ENCODE assay signal across 26 cellular contexts in genomic region chr13:27979001-27979643, GRCh38. TPM values are rescaled to one million over a fixed set of nuclear protein-coding genes. Genes with fewer than 3 reads are reported as not detected.
A peak's percentile ranks its signal among the peaks of the same experiment; 100 is the strongest.
DNase-seq lines count a peak whose midpoint lies in the region; ATAC-seq and TF ChIP-seq lines count a peak whose summit lies in the region.
"Had no signal": no experiment of that assay in that cellular context is flagged by ENCODE, and none has a peak within 500 bp of the region (broad histone marks: within the 10 kb centered on the region; RNA-seq: fewer than 3 reads in every experiment).

No MANE protein-coding gene starts in this region.

- no peak overlapping the region for H3K27ac Mint-ChIP-seq in activated T-cell treated with anti-CD3 and anti-CD28 coated beads, Interleukin-2, amount 50 U/mL, for 72 hours
- H3K27ac Mint-ChIP-seq in activated B cell treated with CpG ODN at 0.5 μM for 24 hours: no peak overlapping the region
- H3K27ac Mint-ChIP-seq in stimulated activated naive B cell treated with anti-CD40 and anti-IgM and Interleukin-4, amounts not matched to agents 10 μg/mL and 1 μg/mL and 100 μg/mL, for 72 hours: peak overlapping the region; percentile 80
- H3K27ac Mint-ChIP-seq in activated naive CD4-positive, alpha-beta T cell treated with anti-CD3 and anti-CD28 coated beads for 36 hours: no peak overlapping the region
- H3K27ac Mint-ChIP-seq: activated CD4-positive, alpha-beta T cell treated with anti-CD3 and anti-CD28 coated beads for 36 hours; brain; natural killer cell had no signal

- CTCF ChIA-PET in activated B cell treated with CpG ODN at 0.5 μM for 24 hours (lab: Charles Lee): interaction anchor here (10.8 kb wide), 1 partner anchor 151 kb away, joined by 230 read pairs; no protein-coding TSS in a partner anchor
- CTCF ChIA-PET in activated naive CD4-positive, alpha-beta T cell treated with anti-CD3 and anti-CD28 coated beads for 36 hours (lab: Charles Lee): interaction anchor here (1.0 to 12.5 kb wide), 2 partner anchors 9 to 151 kb away, joined by 3 to 189 read pairs; no protein-coding TSS in a partner anchor

- DNase-seq in activated T-cell treated with anti-CD3 and anti-CD28 coated beads, Interleukin-2, amount 50 U/mL, for 72 hours: no peak
- DNase-seq in activated T-cell treated with anti-CD3 and anti-CD28 coated beads for 4 hours (no peak), activated B cell treated with CpG ODN at 0.5 μM for 24 hours (no peak)
- no peak for DNase-seq in stimulated activated naive B cell treated with anti-CD40 and anti-IgM and Interleukin-4, amounts not matched to agents 10 μg/mL and 1 μg/mL and 100 μg/mL, for 72 hours
- no peak for DNase-seq in activated naive CD4-positive, alpha-beta T cell treated with anti-CD3 and anti-CD28 coated beads for 36 hours
- DNase-seq: activated CD4-positive, alpha-beta T cell treated with anti-CD3 and anti-CD28 coated beads for 36 hours; DND-41; natural killer cell; NCI-H187 treated with DMSO at 0.1 percent for 48 hours had no signal

- no peaks in the 10 kb centered on the region for H3K9me3 Mint-ChIP-seq in activated T-cell treated with anti-CD3 and anti-CD28 coated beads, Interleukin-2, amount 50 U/mL, for 72 hours
- no peaks in the 10 kb centered on the region for H3K9me3 Mint-ChIP-seq in activated B cell treated with CpG ODN at 0.5 μM for 24 hours
- H3K9me3 Mint-ChIP-seq in stimulated activated naive B cell treated with anti-CD40 and anti-IgM and Interleukin-4, amounts not matched to agents 10 μg/mL and 1 μg/mL and 100 μg/mL, for 72 hours: no peaks in the 10 kb centered on the region
- no peaks in the 10 kb centered on the region for H3K9me3 Mint-ChIP-seq in activated naive CD4-positive, alpha-beta T cell treated with anti-CD3 and anti-CD28 coated beads for 36 hours
- H3K9me3 Mint-ChIP-seq: activated naive CD4-positive, alpha-beta T cell treated with anti-CD3 and anti-CD28 coated beads, Interleukin-2, amount 50 U/mL, for 72 hours; natural killer cell had no signal

- intact Hi-C loops in activated B cell treated with CpG ODN at 0.5 μM for 24 hours (cut with micrococcal nuclease): loop anchor here (1.0 to 5.0 kb wide), 3 partner anchors 11 to 187 kb away; partner anchors contain the start of gene GSX1
- intact Hi-C loops in activated naive CD4-positive, alpha-beta T cell treated with anti-CD3 and anti-CD28 coated beads for 36 hours (cut with micrococcal nuclease): no loop called here

- peaks cover 28% of the 10 kb centered on the region for H3K4me1 Mint-ChIP-seq in activated T-cell treated with anti-CD3 and anti-CD28 coated beads, Interleukin-2, amount 50 U/mL, for 72 hours (ENCODE audit: low read depth)
- H3K4me1 Mint-ChIP-seq in activated B cell treated with CpG ODN at 0.5 μM for 24 hours: peaks cover 36% of the 10 kb centered on the region
- peaks cover 24 to 60% of the 10 kb centered on the region in 2 donors for H3K4me1 Mint-ChIP-seq in stimulated activated naive B cell treated with anti-CD40 and anti-IgM and Interleukin-4, amounts not matched to agents 10 μg/mL and 1 μg/mL and 100 μg/mL, for 72 hours
- peaks cover 27% of the 10 kb centered on the region for H3K4me1 Mint-ChIP-seq in activated naive CD4-positive, alpha-beta T cell treated with anti-CD3 and anti-CD28 coated beads for 36 hours (ENCODE audit: low read depth)
- H3K4me1 Mint-ChIP-seq: natural killer cell had no signal

- H3K27ac ChIP-seq in mesodermal cell (ENCODE audit: low read depth, low read length, severe bottlenecking): no peak overlapping the region
- H3K27ac ChIP-seq: C4-2B, prostate gland, skin epidermis had no signal

- WGBS in mesodermal cell (ENCODE audit: insufficient coverage in 2 of 2), 2 experiments: 0 to 2% methylated on average over 9 to 11 of the region's 15 CpGs

- no peak for ATAC-seq in activated T-cell treated with anti-CD3 and anti-CD28 coated beads, Interleukin-2, amount 50 U/mL, for 72 hours (replicated peaks in 1 of 2)
- ATAC-seq in activated B cell treated with CpG ODN at 0.5 μM for 24 hours (ENCODE audit: low read depth): no peak
- no peak for ATAC-seq in stimulated activated naive B cell treated with anti-CD40 and anti-IgM and Interleukin-4, amounts not matched to agents 10 μg/mL and 1 μg/mL and 100 μg/mL, for 72 hours (replicated peaks)
- ATAC-seq in GM18858 (IDR thresholded peaks at IDR 0.05; ENCODE audit: unreplicated experiment): no peak
- ATAC-seq in HG03039 (IDR thresholded peaks at IDR 0.05; ENCODE audit: unreplicated experiment): no peak
- ATAC-seq: activated CD4-positive, alpha-beta T cell treated with anti-CD3 and anti-CD28 coated beads for 36 hours; esophagus mucosa; K562; natural killer cell; SK-N-SH treated with all-trans-retinoic acid at 6 μM for 48 hours had no signal

- H3K36me3 Mint-ChIP-seq in activated T-cell treated with anti-CD3 and anti-CD28 coated beads, Interleukin-2, amount 50 U/mL, for 72 hours (ENCODE audit: insufficient read depth in 2 of 2): no peaks in the 10 kb centered on the region
- no peaks in the 10 kb centered on the region for H3K36me3 Mint-ChIP-seq in activated B cell treated with CpG ODN at 0.5 μM for 24 hours (ENCODE audit: low read depth)
- peaks cover 0 to 3% of the 10 kb centered on the region in 2 donors for H3K36me3 Mint-ChIP-seq in stimulated activated naive B cell treated with anti-CD40 and anti-IgM and Interleukin-4, amounts not matched to agents 10 μg/mL and 1 μg/mL and 100 μg/mL, for 72 hours
- H3K36me3 Mint-ChIP-seq in activated naive CD4-positive, alpha-beta T cell treated with anti-CD3 and anti-CD28 coated beads for 36 hours (ENCODE audit: low read depth): no peaks in the 10 kb centered on the region
- H3K36me3 Mint-ChIP-seq: activated naive CD4-positive, alpha-beta T cell treated with anti-CD3 and anti-CD28 coated beads, Interleukin-2, amount 50 U/mL, for 72 hours; brain; natural killer cell had no signal

- peaks cover 90% of the 10 kb centered on the region for H3K27me3 Mint-ChIP-seq in activated T-cell treated with anti-CD3 and anti-CD28 coated beads, Interleukin-2, amount 50 U/mL, for 72 hours (ENCODE audit: low read depth)
- H3K27me3 Mint-ChIP-seq in activated B cell treated with CpG ODN at 0.5 μM for 24 hours: peaks cover 80% of the 10 kb centered on the region
- H3K27me3 Mint-ChIP-seq in stimulated activated naive B cell treated with anti-CD40 and anti-IgM and Interleukin-4, amounts not matched to agents 10 μg/mL and 1 μg/mL and 100 μg/mL, for 72 hours: peaks cover 85 to 96% of the 10 kb centered on the region in 2 donors
- peaks cover 76% of the 10 kb centered on the region for H3K27me3 Mint-ChIP-seq in activated naive CD4-positive, alpha-beta T cell treated with anti-CD3 and anti-CD28 coated beads for 36 hours (ENCODE audit: low read depth)

- peak overlapping the region; percentile 8 for H3K4me3 ChIP-seq in mesodermal cell (ENCODE audit: extremely low read depth, insufficient read depth, low read length, poor library complexity, severe bottlenecking)
- H3K4me3 ChIP-seq: HAP-1, K562, prostate gland, skin epidermis had no signal

- no peaks in the 10 kb centered on the region for H3K36me3 ChIP-seq in mesodermal cell (ENCODE audit: control insufficient read depth, insufficient read depth, low read length)
- H3K36me3 ChIP-seq: HAP-1, prostate gland, tibial nerve had no signal

- peak overlapping the region; percentile 24 to 46 for H3K4me3 Mint-ChIP-seq in activated T-cell treated with anti-CD3 and anti-CD28 coated beads, Interleukin-2, amount 50 U/mL, for 72 hours
- H3K4me3 Mint-ChIP-seq in activated B cell treated with CpG ODN at 0.5 μM for 24 hours: peak overlapping the region; percentile 74
- peak overlapping the region; percentile 63 to 76 for H3K4me3 Mint-ChIP-seq in stimulated activated naive B cell treated with anti-CD40 and anti-IgM and Interleukin-4, amounts not matched to agents 10 μg/mL and 1 μg/mL and 100 μg/mL, for 72 hours
- no peak overlapping the region for H3K4me3 Mint-ChIP-seq in activated naive CD4-positive, alpha-beta T cell treated with anti-CD3 and anti-CD28 coated beads for 36 hours
- H3K4me3 Mint-ChIP-seq: activated CD4-positive, alpha-beta T cell treated with anti-CD3 and anti-CD28 coated beads for 36 hours; natural killer cell had no signal

- H3K9me3 ChIP-seq in mesodermal cell (ENCODE audit: control insufficient read depth, low read length): no peaks in the 10 kb centered on the region
- H3K9me3 ChIP-seq: HAP-1, prostate gland, tibial nerve had no signal

- H3K4me1 ChIP-seq in mesodermal cell (ENCODE audit: control insufficient read depth, insufficient read depth, low read length, poor library complexity, severe bottlenecking): no peaks in the 10 kb centered on the region
- H3K4me1 ChIP-seq: HAP-1, prostate gland had no signal

- POLR2A ChIA-PET in activated B cell treated with CpG ODN at 0.5 μM for 24 hours (lab: Charles Lee): interaction anchor here (0.5 kb wide), 1 partner anchor 178 kb away, joined by 3 read pairs; no protein-coding TSS in a partner anchor

- no peak for TF ChIP-seq CTCF in activated B cell treated with CpG ODN at 0.5 μM for 24 hours (IDR thresholded peaks at IDR 0.05)

RNA-seq across cellular contexts. Expression of gene URAD, which starts 9.4 kb away (rescaled TPM):
- total RNA-seq in activated T-cell treated with anti-CD3 and anti-CD28 coated beads, Interleukin-2, amount 50 U/mL, for 72 hours: not detected
- not detected in 2 replicates for total RNA-seq in activated B cell treated with CpG ODN at 0.5 μM for 24 hours
- polyA plus RNA-seq in mesodermal cell (2013, experiment 1 of 2): 3.4 TPM
- polyA plus RNA-seq in mesodermal cell (2013, experiment 2 of 2): 4.1 TPM
- not detected for total RNA-seq in activated naive CD4-positive, alpha-beta T cell treated with anti-CD3 and anti-CD28 coated beads for 36 hours
- total RNA-seq: A673; activated CD4-positive, alpha-beta T cell treated with anti-CD3 and anti-CD28 coated beads for 36 hours; activated naive CD4-positive, alpha-beta T cell treated with anti-CD3 and anti-CD28 coated beads, Interleukin-2, amount 50 U/mL, for 72 hours; dermis microvascular lymphatic vessel endothelial cell; esophagus mucosa; K562; lower leg skin; natural killer cell; prostate gland; RPMI7951; tibial nerve had no signal
- polyA plus RNA-seq: K562 had no signal

RNA-seq across cellular contexts. Expression of gene CDX2, which starts 10.0 kb away (rescaled TPM):
- total RNA-seq in activated T-cell treated with anti-CD3 and anti-CD28 coated beads, Interleukin-2, amount 50 U/mL, for 72 hours: not detected
- not detected in 2 replicates for total RNA-seq in activated B cell treated with CpG ODN at 0.5 μM for 24 hours
- 16.1 TPM for polyA plus RNA-seq in mesodermal cell (2013, experiment 1 of 2)
- polyA plus RNA-seq in mesodermal cell (2013, experiment 2 of 2): 22.0 TPM
- not detected for total RNA-seq in activated naive CD4-positive, alpha-beta T cell treated with anti-CD3 and anti-CD28 coated beads for 36 hours
- total RNA-seq: A673; activated CD4-positive, alpha-beta T cell treated with anti-CD3 and anti-CD28 coated beads for 36 hours; activated naive CD4-positive, alpha-beta T cell treated with anti-CD3 and anti-CD28 coated beads, Interleukin-2, amount 50 U/mL, for 72 hours; dermis microvascular lymphatic vessel endothelial cell; esophagus mucosa; lower leg skin; natural killer cell; RPMI7951; tibial nerve had no signal
- polyA plus RNA-seq: K562 had no signal

RNA-seq across cellular contexts. Expression of gene PDX1, which starts 59.3 kb away (rescaled TPM):
- total RNA-seq in activated T-cell treated with anti-CD3 and anti-CD28 coated beads, Interleukin-2, amount 50 U/mL, for 72 hours: not detected
- not detected in 2 replicates for total RNA-seq in activated B cell treated with CpG ODN at 0.5 μM for 24 hours
- not detected for polyA plus RNA-seq in mesodermal cell (2013, experiment 1 of 2)
- not detected for polyA plus RNA-seq in mesodermal cell (2013, experiment 2 of 2)
- total RNA-seq in activated naive CD4-positive, alpha-beta T cell treated with anti-CD3 and anti-CD28 coated beads for 36 hours: not detected
- total RNA-seq: A673; activated CD4-positive, alpha-beta T cell treated with anti-CD3 and anti-CD28 coated beads for 36 hours; activated naive CD4-positive, alpha-beta T cell treated with anti-CD3 and anti-CD28 coated beads, Interleukin-2, amount 50 U/mL, for 72 hours; dermis microvascular lymphatic vessel endothelial cell; esophagus mucosa; K562; lower leg skin; natural killer cell; prostate gland; RPMI7951 had no signal
- polyA plus RNA-seq: K562 had no signal
